8 cellular contexts compared by ENCODE assay signal in the genomic region with DNA sequence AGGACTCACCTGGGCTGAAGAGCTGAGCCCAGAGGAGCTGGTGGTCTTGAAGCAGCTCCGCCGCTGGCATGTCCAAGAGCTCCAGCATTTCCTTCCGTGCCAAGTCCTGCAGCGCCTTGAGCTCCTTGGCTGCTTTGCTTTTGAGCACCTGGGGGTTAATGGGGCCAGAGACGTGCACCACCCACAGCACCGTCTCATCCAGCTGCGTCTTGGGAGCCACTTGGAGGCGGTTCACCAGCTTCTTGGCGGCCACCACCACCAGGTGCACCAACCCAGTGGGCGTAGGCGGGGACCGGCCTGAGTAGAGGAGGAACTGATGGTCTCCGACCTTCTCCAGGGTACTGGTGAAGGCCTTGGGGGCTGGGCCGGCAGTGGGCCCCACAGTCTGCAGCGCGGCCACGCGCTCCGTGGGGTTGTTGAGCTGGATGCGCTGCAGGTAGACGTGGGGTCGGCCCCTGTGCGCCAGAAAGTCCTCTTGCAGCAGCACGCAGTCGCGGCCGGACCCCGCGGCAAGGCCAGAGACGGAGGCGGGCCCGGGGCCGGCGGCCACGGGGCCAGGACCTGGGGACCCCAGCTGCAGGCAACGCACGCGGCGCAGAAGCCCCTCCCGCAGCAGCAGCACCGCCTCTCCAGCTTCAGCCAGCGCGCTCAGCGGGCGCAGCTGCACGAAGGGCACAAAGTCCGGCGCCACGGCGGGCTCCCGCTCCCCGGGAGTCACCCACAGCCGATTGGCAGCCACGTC. TPM values are rescaled to one million over a fixed set of nuclear protein-coding genes. Genes with fewer than 3 reads are reported as not detected.
A peak's percentile ranks its signal among the peaks of the same experiment; 100 is the strongest.
DNase-seq lines count a peak whose midpoint lies in the region; ATAC-seq and TF ChIP-seq lines count a peak whose summit lies in the region.
"Not testable (repeated sequence)": the region's sequence is repeated elsewhere in the genome, so short reads cannot be mapped to it uniquely, and the experiment has no call there.

No MANE protein-coding gene starts in this region.

- peak overlapping the region; percentile 76 for H3K4me3 Mint-ChIP-seq in activated naive CD4-positive, alpha-beta T cell treated with anti-CD3 and anti-CD28 coated beads, Interleukin-2, amount 10 ng/mL, durations not matched to agents 7 days and 5 days

- peaks cover 15% of the 10 kb centered on the region for H3K27me3 Mint-ChIP-seq in activated naive CD4-positive, alpha-beta T cell treated with anti-CD3 and anti-CD28 coated beads, Interleukin-2, amount 10 ng/mL, durations not matched to agents 7 days and 5 days

- CTCF ChIA-PET in AG04450 (lab: Charles Lee); activated naive CD4-positive, alpha-beta T cell treated with anti-CD3 and anti-CD28 coated beads, Interleukin-2, amount 10 ng/mL, durations not matched to agents 7 days and 5 days (lab: Charles Lee): not testable (repeated sequence)

- H3K36me3 Mint-ChIP-seq in activated naive CD4-positive, alpha-beta T cell treated with anti-CD3 and anti-CD28 coated beads, Interleukin-2, amount 10 ng/mL, durations not matched to agents 7 days and 5 days: peaks cover 27% of the 10 kb centered on the region

- DNase-seq in AG04450 (ENCODE audit: low read depth, low spot score); activated naive CD4-positive, alpha-beta T cell treated with anti-CD3 and anti-CD28 coated beads, Interleukin-2, amount 10 ng/mL, durations not matched to agents 7 days and 5 days; lower lobe of right lung; skeletal muscle cell (ENCODE audit: low read depth): not testable (repeated sequence)

- peaks cover 23% of the 10 kb centered on the region for H3K79me2 ChIP-seq in OCI-LY3 (ENCODE audit: low read length)

- H3K27ac Mint-ChIP-seq in activated naive CD4-positive, alpha-beta T cell treated with anti-CD3 and anti-CD28 coated beads, Interleukin-2, amount 10 ng/mL, durations not matched to agents 7 days and 5 days: peak overlapping the region; percentile 19

- peak overlapping the region; percentile 50 for H3K9ac ChIP-seq in OCI-LY3 (ENCODE audit: low read length)

- not testable (repeated sequence) for H3K27me3 ChIP-seq in AG04450 (ENCODE audit: control insufficient read depth, insufficient read depth, low read length); OCI-LY3 (ENCODE audit: low read depth, low read length); esophagus (ENCODE audit: control insufficient read depth in 1 of 2, insufficient read depth in 2 of 2, low read length in 2 of 2); lower lobe of right lung (ENCODE audit: low read depth)

- H3K4me1 ChIP-seq in OCI-LY3 (ENCODE audit: low read length): peaks cover 21% of the 10 kb centered on the region
- H3K4me1 ChIP-seq in esophagus (ENCODE audit: control insufficient read depth in 2 of 2, insufficient read depth in 2 of 2, low read length in 1 of 2): peaks cover 2 to 14% of the 10 kb centered on the region in 2 donors
- peaks cover 56% of the 10 kb centered on the region for H3K4me1 ChIP-seq in lower lobe of right lung

- TF ChIP-seq CTCF in AG04450 (IDR thresholded peaks at IDR 0.05; ENCODE audit: low read depth, low read length); OCI-LY3 (IDR thresholded peaks at IDR 0.05; ENCODE audit: low read depth, low read length); lower lobe of right lung (IDR thresholded peaks at IDR 0.05): not testable (repeated sequence)

- H4K20me1 ChIP-seq in OCI-LY3 (ENCODE audit: insufficient read depth, low read length): peaks cover 13% of the 10 kb centered on the region; the same call in 1 of the 2 replicates

- POLR2A ChIA-PET in AG04450 (lab: Yijun Ruan, JAX): interaction anchor here (0.6 to 1.1 kb wide), 3 partner anchors 8 to 17 kb away, joined by 3 to 6 read pairs (median 5); no protein-coding TSS in a partner anchor

- peak; percentile 8 for ATAC-seq in GM19025 (IDR thresholded peaks at IDR 0.05; ENCODE audit: low read depth, unreplicated experiment)
- ATAC-seq in HG03025 (IDR thresholded peaks at IDR 0.05; ENCODE audit: low FRiP score, unreplicated experiment): peak; percentile 23
- peak; percentile 8 to 19 for ATAC-seq in lower lobe of right lung

- not testable (repeated sequence) for H2AFZ ChIP-seq in OCI-LY3 (ENCODE audit: low read depth, low read length)

- peak overlapping the region; percentile 98 for H3K4me2 ChIP-seq in OCI-LY3 (ENCODE audit: low read length)

- H3K9me3 Mint-ChIP-seq in activated naive CD4-positive, alpha-beta T cell treated with anti-CD3 and anti-CD28 coated beads, Interleukin-2, amount 10 ng/mL, durations not matched to agents 7 days and 5 days: not testable (repeated sequence)

- H3K36me3 ChIP-seq in OCI-LY3 (replicated peaks; ENCODE audit: low read depth, low read length): not testable (repeated sequence)
- H3K36me3 ChIP-seq in esophagus (ENCODE audit: control insufficient read depth in 2 of 2, insufficient read depth in 2 of 2, low read length in 1 of 2) (peaks cover 0 to 22% of the 10 kb centered on the region in 2 donors), lower lobe of right lung (peaks cover 34% of the 10 kb centered on the region)

- H3K9me3 ChIP-seq in AG04450 (ENCODE audit: control insufficient read depth, insufficient read depth, low read length); OCI-LY3 (ENCODE audit: insufficient read depth, low read length); esophagus (ENCODE audit: control insufficient read depth in 2 of 2, insufficient read depth in 1 of 2, low read depth in 1 of 2, low read length in 1 of 2); lower lobe of right lung: not testable (repeated sequence)

- not testable (repeated sequence) for H3K27ac ChIP-seq in AG04450 (ENCODE audit: low read depth, low read length); OCI-LY3 (ENCODE audit: low read length); lower lobe of right lung
- peak overlapping the region in 1 of 2 donors; percentile 14 for H3K27ac ChIP-seq in esophagus (ENCODE audit: low read depth in 2 of 2, low read length in 1 of 2)

- intact Hi-C loops in lower lobe of right lung (cut with DNase I): not testable (repeated sequence)

- 6 to 10% methylated on average over 26 to 46 of the region's 54 CpGs for WGBS in esophagus, 2 donors

- peak overlapping the region; percentile 60 for H3K4me3 ChIP-seq in AG04450 (ENCODE audit: low read depth, low read length)
- H3K4me3 ChIP-seq in OCI-LY3 (ENCODE audit: low read length): peak overlapping the region; percentile 76
- peak overlapping the region; percentile 80 to 94 for H3K4me3 ChIP-seq in esophagus (ENCODE audit: low read depth in 1 of 2, low read length in 2 of 2)
- peak overlapping the region; percentile 60 for H3K4me3 ChIP-seq in lower lobe of right lung
- peak overlapping the region; percentile 55 for H3K4me3 ChIP-seq in skeletal muscle cell (ENCODE audit: low read depth, low read length)

- peaks cover 37% of the 10 kb centered on the region for H3K4me1 Mint-ChIP-seq in activated naive CD4-positive, alpha-beta T cell treated with anti-CD3 and anti-CD28 coated beads, Interleukin-2, amount 10 ng/mL, durations not matched to agents 7 days and 5 days

RNA-seq across cellular contexts. Expression of a gene that starts 0.9 kb away (rescaled TPM):
- polyA plus RNA-seq in AG04450 (2011; rRNA removed) (35.8 and 45.5 TPM in 2 replicates), esophagus (10 to 100 TPM; 16.6 to 28.5 TPM)
- polyA minus RNA-seq in AG04450 (2011; rRNA and poly(A)+ RNA removed): 22.7 and 32.3 TPM in 2 replicates
- total RNA-seq in lower lobe of right lung: 46.8 TPM

RNA-seq across cellular contexts. Expression of a gene that starts 9.2 kb away (rescaled TPM):
- polyA plus RNA-seq in AG04450 (2011; rRNA removed): 314 and 427 TPM in 2 replicates
- polyA minus RNA-seq in AG04450 (2011; rRNA and poly(A)+ RNA removed): 219 and 313 TPM in 2 replicates
- 10 to 100 TPM; 17.1 to 18.2 TPM for polyA plus RNA-seq in esophagus
- 84.5 TPM for total RNA-seq in lower lobe of right lung

RNA-seq across cellular contexts. Expression of a gene that starts 54.9 kb away (rescaled TPM):
- polyA plus RNA-seq in AG04450 (2011; rRNA removed) (43.9 and 53.9 TPM in 2 replicates), esophagus (10 to 100 TPM; 31.8 to 50.7 TPM)
- polyA minus RNA-seq in AG04450 (2011; rRNA and poly(A)+ RNA removed): 62.7 and 70.7 TPM in 2 replicates
- 72.2 TPM for total RNA-seq in lower lobe of right lung

Comparison
In these comparisons a context has a peak if more than half of its experiments do, and no peak if none do; other contexts are left out.
1. RNA of a gene that starts 9.2 kb away (polyA plus RNA-seq): 314 to 427 TPM in AG04450; 17.1 to 18.2 TPM in esophagus; every median in the first group is over 10 times any median in the second.
2. Peak in every context shown above with its lines, with median percentiles within 50 percentile points of each other: H3K4me3 ChIP-seq and ATAC-seq.